8 cellular contexts compared by ENCODE assay signal in the genomic region with DNA sequence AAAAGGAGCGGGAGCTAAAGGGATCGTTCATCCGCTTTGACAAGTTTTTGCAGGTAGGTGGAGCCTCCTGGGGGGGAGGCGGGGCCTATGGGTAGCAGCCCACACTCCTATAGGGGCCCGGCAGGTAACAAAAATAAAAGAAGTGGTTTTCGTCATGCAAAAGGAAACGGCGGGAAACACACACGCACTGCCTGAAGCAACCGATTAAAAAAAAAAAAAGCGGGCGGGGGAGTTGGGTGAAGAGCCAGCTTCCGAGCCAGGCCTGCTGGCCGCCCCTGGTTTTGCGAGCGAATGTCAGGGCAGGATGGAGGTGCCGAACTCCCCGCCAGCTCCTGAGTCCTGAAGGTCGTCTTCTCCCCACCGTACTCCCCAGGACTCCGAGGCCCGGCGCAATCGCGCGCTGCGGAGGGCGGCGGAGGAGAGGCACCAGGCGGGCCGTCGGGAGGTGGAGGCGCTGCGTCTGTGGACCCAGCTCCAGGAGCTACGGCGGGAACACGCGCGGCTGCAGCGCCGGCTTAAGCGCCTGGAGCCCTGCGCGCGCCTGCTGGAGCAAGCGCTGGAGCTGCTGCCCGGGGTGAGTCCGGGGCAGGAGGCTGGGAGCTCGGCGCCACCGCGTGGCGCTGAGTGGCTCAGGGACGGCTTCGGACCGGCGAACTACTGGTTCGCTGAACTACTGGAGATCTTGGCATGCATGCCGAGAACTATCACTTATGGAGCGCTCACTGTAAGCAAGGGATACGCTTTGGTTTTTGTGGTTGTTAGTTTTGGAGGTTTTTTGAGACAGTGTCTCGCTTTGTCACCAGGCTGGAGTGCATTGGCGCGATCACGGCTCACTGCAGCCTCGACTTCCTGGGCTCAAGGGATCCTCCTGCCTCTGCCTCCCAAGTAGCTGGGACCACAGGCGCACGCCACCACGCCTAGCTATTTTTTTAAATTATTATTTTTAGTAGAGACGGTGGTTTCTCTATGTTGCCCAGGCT. TPM values are rescaled to one million over a fixed set of nuclear protein-coding genes. Genes with fewer than 3 reads are reported as not detected.
A peak's percentile ranks its signal among the peaks of the same experiment; 100 is the strongest.
DNase-seq lines count a peak whose midpoint lies in the region; ATAC-seq, FAIRE-seq and TF ChIP-seq lines count a peak whose summit lies in the region.

No MANE protein-coding gene starts in this region.

- H3K4me2 ChIP-seq in A549, result peak overlapping the region; percentile 93

- peaks cover 0 to 36% (median 0%) of the 10 kb centered on the region in 5 donors for H3K27me3 Mint-ChIP-seq in naive thymus-derived CD4-positive, alpha-beta T cell
- H3K27me3 Mint-ChIP-seq in stimulated activated naive CD8-positive, alpha-beta T cell treated with anti-CD3 and anti-CD28 coated beads, Interleukin-15, amount 100 ng/mL, for 72 hours, result peaks cover 48% of the 10 kb centered on the region

- H3K27ac Mint-ChIP-seq in naive thymus-derived CD4-positive, alpha-beta T cell, result peak overlapping the region in 6 of 9 donors; percentile 76 to 93 (median 85)
- H3K27ac Mint-ChIP-seq in stimulated activated naive CD8-positive, alpha-beta T cell treated with anti-CD3 and anti-CD28 coated beads, Interleukin-15, amount 100 ng/mL, for 72 hours, result peak overlapping the region in 1 of 2 donors; percentile 67

- H3K4me3 Mint-ChIP-seq in naive thymus-derived CD4-positive, alpha-beta T cell, result peak overlapping the region; percentile 76 to 88 (median 86)
- H3K4me3 Mint-ChIP-seq in stimulated activated naive CD8-positive, alpha-beta T cell treated with anti-CD3 and anti-CD28 coated beads, Interleukin-15, amount 100 ng/mL, for 72 hours, result peak overlapping the region; percentile 85 to 91

- H3K36me3 ChIP-seq in naive thymus-derived CD4-positive, alpha-beta T cell (ENCODE audit: control insufficient read depth in 2 of 3, insufficient read depth in 3 of 3, low read length in 3 of 3), result peaks cover 0 to 12% (median 0%) of the 10 kb centered on the region in 3 experiments

- peak overlapping the region; percentile 43 for H3K4me3 ChIP-seq in A549
- H3K4me3 ChIP-seq in naive thymus-derived CD4-positive, alpha-beta T cell (ENCODE audit: low read length), result peak overlapping the region; percentile 75

- H3K9me3 Mint-ChIP-seq in naive thymus-derived CD4-positive, alpha-beta T cell, result no peaks in the 10 kb centered on the region
- H3K9me3 Mint-ChIP-seq in stimulated activated naive CD8-positive, alpha-beta T cell treated with anti-CD3 and anti-CD28 coated beads, Interleukin-15, amount 100 ng/mL, for 72 hours, result no peaks in the 10 kb centered on the region

- CTCF ChIA-PET in A549 (lab: Yijun Ruan, JAX), result interaction anchor here (0.6 to 11.0 kb wide), 33 partner anchors 8 to 161 kb away, joined by 3 to 142 read pairs (median 5); a partner anchor contains a TSS
- CTCF ChIA-PET in naive thymus-derived CD4-positive, alpha-beta T cell (lab: Charles Lee), result interaction anchor here (0.8 to 1.9 kb wide), 7 partner anchors 14 to 165 kb away, joined by 3 to 8 read pairs (median 3); no protein-coding TSS in a partner anchor

- TF ChIP-seq RAD21 in A549 (conservative IDR thresholded peaks at IDR 0.05 in 1 of 2, IDR thresholded peaks at IDR 0.05 in 1 of 2), result peak; percentile 67 to 75

- ATAC-seq in A549, result peak; percentile 83 to 92
- peak; percentile 59 for ATAC-seq in GM18502 (IDR thresholded peaks at IDR 0.05; ENCODE audit: poor library complexity, unreplicated experiment)
- peak; percentile 94 for ATAC-seq in naive thymus-derived CD4-positive, alpha-beta T cell
- ATAC-seq in stimulated activated naive CD8-positive, alpha-beta T cell treated with anti-CD3 and anti-CD28 coated beads, Interleukin-15, amount 100 ng/mL, for 72 hours, result peak; percentile 86

- peak overlapping the region in 1 of 2 experiments; percentile 69; a peak in 2 of 6 replicates for H3K27ac ChIP-seq in A549
- H3K27ac ChIP-seq in naive thymus-derived CD4-positive, alpha-beta T cell (ENCODE audit: low read depth, low read length), result no peak overlapping the region

- 14% methylated on average over 52 of the region's 70 CpGs for WGBS in A549 (ENCODE audit: missing lambda C conversion rate)

- no peak for FAIRE-seq in A549 (lab: Jason Lieb, UNC)

- H3K36me3 Mint-ChIP-seq in naive thymus-derived CD4-positive, alpha-beta T cell, result peaks cover 0 to 4% (median 0%) of the 10 kb centered on the region in 5 donors

- TF ChIP-seq CTCF in A549 (IDR thresholded peaks at IDR 0.05), result peak; percentile 65

- TF ChIP-seq EP300 in A549 (IDR thresholded peaks at IDR 0.05), result no peak

- POLR2A ChIA-PET in A549 (lab: Yijun Ruan, JAX), result interaction anchor here (0.7 to 1.0 kb wide), 4 partner anchors 8 to 160 kb away, joined by 3 to 4 read pairs (median 4); a partner anchor contains a TSS
- POLR2A ChIA-PET in naive thymus-derived CD4-positive, alpha-beta T cell (lab: Charles Lee), result interaction anchor here (1.0 to 1.4 kb wide), 4 partner anchors 13 to 33 kb away, joined by 3 to 4 read pairs (median 4); a partner anchor contains a TSS

- peaks cover 0 to 27% (median 25%) of the 10 kb centered on the region in 7 donors for H3K4me1 Mint-ChIP-seq in naive thymus-derived CD4-positive, alpha-beta T cell
- peaks cover 49% of the 10 kb centered on the region for H3K4me1 Mint-ChIP-seq in stimulated activated naive CD8-positive, alpha-beta T cell treated with anti-CD3 and anti-CD28 coated beads, Interleukin-15, amount 100 ng/mL, for 72 hours

- H3K9me3 ChIP-seq in A549, result no peaks in the 10 kb centered on the region
- H3K9me3 ChIP-seq in naive thymus-derived CD4-positive, alpha-beta T cell (ENCODE audit: control insufficient read depth in 2 of 3, low read length in 3 of 3), result no peaks in the 10 kb centered on the region

- no peak for TF ChIP-seq POLR2A in A549 (IDR thresholded peaks at IDR 0.05; ENCODE audit: low read length)

- no peaks in the 10 kb centered on the region for H3K27me3 ChIP-seq in naive thymus-derived CD4-positive, alpha-beta T cell (ENCODE audit: control insufficient read depth in 2 of 2, insufficient read depth in 2 of 2, low read length in 2 of 2)

- intact Hi-C loops in naive thymus-derived CD4-positive, alpha-beta T cell (cut with micrococcal nuclease), result loop anchor here (1.0 to 10.0 kb wide), 6 partner anchors 54 to 248 kb away; a partner anchor contains a TSS

- peaks cover 6% of the 10 kb centered on the region; the same call in 1 of the 3 replicates for H3K4me1 ChIP-seq in A549
- H3K4me1 ChIP-seq in naive thymus-derived CD4-positive, alpha-beta T cell (ENCODE audit: control insufficient read depth in 2 of 2, insufficient read depth in 2 of 2, low read length in 2 of 2), result peaks cover 0 to 19% of the 10 kb centered on the region in 2 donors

- peak; percentile 90 to 92 for DNase-seq in A549 (ENCODE audit: low read depth in 1 of 2, low spot score in 1 of 2)
- DNase-seq in HuH-7 (ENCODE audit: low spot score), result peak; percentile 97
- DNase-seq in OCI-M1 (lab: John Stamatoyannopoulos, UW), result peak; percentile 90
- peak; percentile 74 to 82 for DNase-seq in activated T-cell treated with anti-CD3 and anti-CD28 coated beads, Interleukin-2, amount 50 U/mL, for 48 hours
- peak; percentile 76 for DNase-seq in fibroblast of gingiva (ENCODE audit: low read depth)
- peak; percentile 36 to 86 (median 80) for DNase-seq in naive thymus-derived CD4-positive, alpha-beta T cell
- peak; percentile 68 to 70 for DNase-seq in stimulated activated naive CD8-positive, alpha-beta T cell treated with anti-CD3 and anti-CD28 coated beads, Interleukin-15, amount 100 ng/mL, for 72 hours

TF ChIP-seq in A549, 52 proteins besides CTCF, POLR2A, EP300 and RAD21 (continues in another document):
- TF ChIP-seq SMC3 (IDR thresholded peaks at IDR 0.05), result peak; percentile 82
- TF ChIP-seq RNF2 (IDR thresholded peaks at IDR 0.05; ENCODE audit: borderline replicate concordance, low read depth), result peak; percentile 69; the same call in 1 of the 2 replicates
- TF ChIP-seq, protein P1, sequence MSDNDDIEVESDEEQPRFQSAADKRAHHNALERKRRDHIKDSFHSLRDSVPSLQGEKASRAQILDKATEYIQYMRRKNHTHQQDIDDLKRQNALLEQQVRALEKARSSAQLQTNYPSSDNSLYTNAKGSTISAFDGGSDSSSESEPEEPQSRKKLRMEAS (IDR thresholded peaks at IDR 0.05), result peak; percentile 87

RNA-seq across cellular contexts. Expression of a gene that starts 3.6 kb away (rescaled TPM):
- not detected in 2 replicates for polyA plus RNA-seq in A549 (2011; rRNA removed)
- polyA plus RNA-seq in A549 (2012; cell fraction: cytosol; rRNA removed), result 0.04 and 0.06 TPM in 2 replicates
- 0.36 TPM in 1 of 2 replicates, not detected in the other for polyA plus RNA-seq in A549 (2012; cell fraction: nucleus; rRNA removed)
- 0.05 TPM in 1 of 3 replicates, not detected in the others for polyA plus RNA-seq in A549 (2017; fragmentation: RNase III; extraction: RNeasy Plus Mini Kit Qiagen cat#74134 plus additional on column Dnase treatment)
- not detected in 2 replicates for polyA minus RNA-seq in A549 (2011; rRNA and poly(A)+ RNA removed)
- under 1 TPM in 3 of 5 experiments, not detected in 2; 0.29 to 0.88 (median 0.48) TPM for total RNA-seq in naive thymus-derived CD4-positive, alpha-beta T cell
- polyA plus RNA-seq in naive thymus-derived CD4-positive, alpha-beta T cell, result not detected

RNA-seq across cellular contexts. Expression of a gene that starts 17.6 kb away (rescaled TPM):
- polyA plus RNA-seq in A549 (2011; rRNA removed) (0.34 and 0.36 TPM in 2 replicates), A549 (2017; fragmentation: RNase III; extraction: RNeasy Plus Mini Kit Qiagen cat#74134 plus additional on column Dnase treatment) (0.18 to 0.30 TPM (median 0.30 TPM) in 3 replicates)
- polyA plus RNA-seq in A549 (2012; cell fraction: cytosol; rRNA removed), result 0.30 and 0.43 TPM in 2 replicates
- polyA plus RNA-seq in A549 (2012; cell fraction: nucleus; rRNA removed), result 0.94 and 1.2 TPM in 2 replicates
- polyA minus RNA-seq in A549 (2011; rRNA and poly(A)+ RNA removed), result 0.17 and 0.54 TPM in 2 replicates
- total RNA-seq in naive thymus-derived CD4-positive, alpha-beta T cell, result 1 to 10 TPM in 3 of 5 experiments, under 1 TPM in 2; 0.19 to 1.6 (median 1.1) TPM
- 1 to 10 TPM; 1.6 to 2.1 TPM for polyA plus RNA-seq in naive thymus-derived CD4-positive, alpha-beta T cell

RNA-seq across cellular contexts. Expression of a gene that starts 32.2 kb away (rescaled TPM):
- polyA plus RNA-seq in A549 (2011; rRNA removed) (60.6 and 62.4 TPM in 2 replicates), A549 (2017; fragmentation: RNase III; extraction: RNeasy Plus Mini Kit Qiagen cat#74134 plus additional on column Dnase treatment) (55.9 to 64.5 TPM (median 62.2 TPM) in 3 replicates)
- polyA plus RNA-seq in A549 (2012; cell fraction: cytosol; rRNA removed), result 88.2 and 92.3 TPM in 2 replicates
- polyA plus RNA-seq in A549 (2012; cell fraction: nucleus; rRNA removed), result 178 and 216 TPM in 2 replicates
- polyA minus RNA-seq in A549 (2011; rRNA and poly(A)+ RNA removed), result 57.6 and 76.8 TPM in 2 replicates
- total RNA-seq in naive thymus-derived CD4-positive, alpha-beta T cell, result 10 to 100 TPM; 55.8 to 81.1 (median 76.7) TPM
- polyA plus RNA-seq in naive thymus-derived CD4-positive, alpha-beta T cell, result 10 to 100 TPM; 18.9 to 40.3 TPM

RNA-seq across cellular contexts. Expression of a gene that starts 32.4 kb away (rescaled TPM):
- polyA plus RNA-seq in A549 (2011; rRNA removed), result 16.7 and 18.6 TPM in 2 replicates
- 30.7 and 38.4 TPM in 2 replicates for polyA plus RNA-seq in A549 (2012; cell fraction: cytosol; rRNA removed)
- 20.3 and 23.4 TPM in 2 replicates for polyA plus RNA-seq in A549 (2012; cell fraction: nucleus; rRNA removed)
- 19.6 to 20.5 TPM (median 19.8 TPM) in 3 replicates for polyA plus RNA-seq in A549 (2017; fragmentation: RNase III; extraction: RNeasy Plus Mini Kit Qiagen cat#74134 plus additional on column Dnase treatment)
- 11.0 and 14.3 TPM in 2 replicates for polyA minus RNA-seq in A549 (2011; rRNA and poly(A)+ RNA removed)
- total RNA-seq in naive thymus-derived CD4-positive, alpha-beta T cell, result 10 to 100 TPM in 3 of 5 experiments, 1 to 10 TPM in 2; 6.4 to 20.2 (median 14.1) TPM
- 10 to 100 TPM; 23.2 to 28.9 TPM for polyA plus RNA-seq in naive thymus-derived CD4-positive, alpha-beta T cell
